ENCODE assay signal across 23 cellular contexts in genomic region chr2:6590442-6590841, GRCh38.
"Had no signal": no experiment of that assay in that cellular context is flagged by ENCODE, and none has a peak within 500 bp of the region (broad histone marks: within the 10 kb centered on the region; RNA-seq: fewer than 3 reads in every experiment).

No MANE protein-coding gene starts in this region.

- H3K4me3 ChIP-seq: left ventricle myocardium inferior, lung, mucosa of descending colon, ovary, right atrium auricular region, right lobe of liver, smooth muscle cell, stomach, testis, thyroid gland, transverse colon, upper lobe of left lung had no signal

- H3K27me3 ChIP-seq: ovary, right atrium auricular region, stomach, testis, thyroid gland, transverse colon, upper lobe of left lung had no signal

- H3K36me3 ChIP-seq: left ventricle myocardium inferior, ovary, right atrium auricular region, right lobe of liver, stomach, thyroid gland, transverse colon, upper lobe of left lung had no signal

- DNase-seq: hypothalamus; immature natural killer cell; left ventricle myocardium inferior; midbrain; mucosa of descending colon; naive thymus-derived CD4-positive, alpha-beta T cell; ovary; right lobe of liver; stimulated activated CD4-positive, alpha-beta T cell treated with anti-CD3 and anti-CD28 coated beads, Interleukin-1b, Interleukin-23, amount 100 ng/mL, for 48 hours; stimulated activated CD4-positive, alpha-beta T cell treated with anti-CD3 and anti-CD28 coated beads, Interleukin-2, amount 100 ng/mL, for 48 hours; stimulated activated CD4-positive, alpha-beta T cell treated with anti-CD3 and anti-CD28 coated beads, Interleukin-4, amount 100 ng/mL, for 4 hours; stimulated activated CD8-positive, alpha-beta memory T cell treated with anti-CD3 and anti-CD28 coated beads, Interleukin-4, amount 100 ng/mL, for 48 hours; stimulated activated naive CD4-positive, alpha-beta T cell treated with Interleukin-2 at 50 U/mL for 16 hours; stomach; testis; thyroid gland; transverse colon; upper lobe of left lung had no signal

- H3K9me3 ChIP-seq: left ventricle myocardium inferior, mucosa of descending colon, ovary, right atrium auricular region, right lobe of liver, stomach, testis, thyroid gland, transverse colon, upper lobe of left lung had no signal

- H3K4me2 ChIP-seq: smooth muscle cell had no signal

- ATAC-seq: mucosa of descending colon; naive thymus-derived CD4-positive, alpha-beta T cell; natural killer cell treated with Interleukin-12 subunit alpha and Interleukin-12 subunit beta and Interleukin-15 and Interleukin-18, amount 100 ng/mL, for 72 hours; right lobe of liver; stimulated activated memory B cell treated with anti-CD40 and anti-IgM and Interleukin-4, amounts not matched to agents 10 μg/mL and 1 μg/mL and 100 μg/mL, for 72 hours had no signal

- H3K4me1 ChIP-seq: left ventricle myocardium inferior, right atrium auricular region, right lobe of liver, stomach, testis, thyroid gland, transverse colon, upper lobe of left lung had no signal

- H3K27ac ChIP-seq: left ventricle myocardium inferior, ovary, right atrium auricular region, right lobe of liver, stomach, testis, thyroid gland, transverse colon, upper lobe of left lung had no signal
